22 cellular contexts compared by ENCODE assay signal in the genomic region with DNA sequence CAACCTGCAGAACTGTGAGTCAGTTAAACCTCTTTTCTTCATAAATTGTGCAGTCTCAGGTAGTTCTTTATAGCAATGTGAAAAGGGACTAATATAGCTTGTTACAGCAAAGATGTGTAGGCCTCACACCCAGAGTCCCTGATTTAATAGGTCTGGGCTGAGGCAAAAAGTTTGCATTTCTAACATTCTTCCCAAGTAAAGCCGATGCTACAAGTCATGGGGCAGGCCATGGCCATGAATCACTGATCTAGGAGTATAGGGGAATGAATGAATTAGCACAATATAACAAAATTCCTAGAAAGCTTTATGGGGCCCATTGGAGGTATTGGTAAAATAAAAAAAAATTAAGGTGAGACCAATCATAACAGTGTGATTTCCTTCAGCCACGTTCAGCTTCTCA.
"Had no signal": no experiment of that assay in that cellular context is flagged by ENCODE, and none has a peak within 500 bp of the region (broad histone marks: within the 10 kb centered on the region; RNA-seq: fewer than 3 reads in every experiment).

No MANE protein-coding gene starts in this region.

- H3K4me3 Mint-ChIP-seq: activated CD8-positive, alpha-beta T cell treated with anti-CD3 and anti-CD28 coated beads, Interleukin-2, amount 10 ng/mL, durations not matched to agents 7 days and 5 days; activated T-cell treated with anti-CD3 and anti-CD28 coated beads, Interleukin-2, amount 50 U/mL, for 24 hours; activated T-helper 17 cell treated with anti-CD3 and anti-CD28 coated beads, Interleukin-2, amount 50 U/mL, for 72 hours; memory B cell; nephron; stimulated activated naive B cell treated with anti-CD40 and anti-IgM and Interleukin-4, amounts not matched to agents 10 μg/mL and 1 μg/mL and 100 μg/mL, for 72 hours; type B pancreatic cell had no signal

- H3K27me3 Mint-ChIP-seq: activated T-helper 17 cell treated with anti-CD3 and anti-CD28 coated beads, Interleukin-2, amount 50 U/mL, for 72 hours; type B pancreatic cell had no signal

- H3K27me3 ChIP-seq: adrenal gland, cardiac muscle cell, gastrocnemius medialis, testis, vagina had no signal

- H3K9me3 ChIP-seq: adrenal gland, gastrocnemius medialis, testis, vagina had no signal

- H3K9me3 Mint-ChIP-seq: activated T-cell treated with anti-CD3 and anti-CD28 coated beads, Interleukin-2, amount 50 U/mL, for 24 hours; activated T-helper 17 cell treated with anti-CD3 and anti-CD28 coated beads, Interleukin-2, amount 50 U/mL, for 72 hours; nephron; stimulated activated naive B cell treated with anti-CD40 and anti-IgM and Interleukin-4, amounts not matched to agents 10 μg/mL and 1 μg/mL and 100 μg/mL, for 72 hours; type B pancreatic cell had no signal

- ATAC-seq: activated CD8-positive, alpha-beta T cell treated with anti-CD3 and anti-CD28 coated beads, Interleukin-2, amount 10 ng/mL, durations not matched to agents 7 days and 5 days; activated naive CD4-positive, alpha-beta T cell treated with anti-CD3 and anti-CD28 coated beads, Interleukin-2, amount 50 U/mL, for 72 hours; activated T-helper 17 cell treated with anti-CD3 and anti-CD28 coated beads, Interleukin-2, amount 50 U/mL, for 72 hours; gastrocnemius medialis; left colon; sciatic nerve; stimulated activated naive B cell treated with anti-CD40 and anti-IgM and Interleukin-4, amounts not matched to agents 10 μg/mL and 1 μg/mL and 100 μg/mL, for 72 hours had no signal

- H3K27ac ChIP-seq: adrenal gland, cardiac muscle cell, gastrocnemius medialis, testis, vagina, VCaP had no signal

- H3K36me3 Mint-ChIP-seq: memory B cell; stimulated activated naive B cell treated with anti-CD40 and anti-IgM and Interleukin-4, amounts not matched to agents 10 μg/mL and 1 μg/mL and 100 μg/mL, for 72 hours; type B pancreatic cell had no signal

- H3K4me1 Mint-ChIP-seq: activated T-helper 17 cell treated with anti-CD3 and anti-CD28 coated beads, Interleukin-2, amount 50 U/mL, for 72 hours; memory B cell; stimulated activated naive B cell treated with anti-CD40 and anti-IgM and Interleukin-4, amounts not matched to agents 10 μg/mL and 1 μg/mL and 100 μg/mL, for 72 hours had no signal

- H3K36me3 ChIP-seq: adrenal gland, cardiac muscle cell, gastrocnemius medialis, vagina had no signal

- H3K27ac Mint-ChIP-seq: activated CD8-positive, alpha-beta T cell treated with anti-CD3 and anti-CD28 coated beads, Interleukin-2, amount 10 ng/mL, durations not matched to agents 7 days and 5 days; activated naive CD4-positive, alpha-beta T cell treated with anti-CD3 and anti-CD28 coated beads, Interleukin-2, amount 50 U/mL, for 72 hours; activated T-cell treated with anti-CD3 and anti-CD28 coated beads, Interleukin-2, amount 50 U/mL, for 24 hours; activated T-helper 17 cell treated with anti-CD3 and anti-CD28 coated beads, Interleukin-2, amount 50 U/mL, for 72 hours; memory B cell; stimulated activated naive B cell treated with anti-CD40 and anti-IgM and Interleukin-4, amounts not matched to agents 10 μg/mL and 1 μg/mL and 100 μg/mL, for 72 hours; type B pancreatic cell had no signal

- H3K4me3 ChIP-seq: adrenal gland, cardiac muscle cell, gastrocnemius medialis, smooth muscle cell, testis, vagina had no signal

- DNase-seq: activated CD4-positive, alpha-beta T cell treated with anti-CD3 and anti-CD28 coated beads for 1 hour; activated CD4-positive, alpha-beta T cell treated with anti-CD3 and anti-CD28 coated beads, Interleukin-2, amount 50 U/mL, for 1 hour; activated CD8-positive, alpha-beta T cell treated with anti-CD3 and anti-CD28 coated beads, Interleukin-2, amount 10 ng/mL, durations not matched to agents 7 days and 5 days; activated T-cell treated with anti-CD3 and anti-CD28 coated beads, Interleukin-2, amount 50 U/mL, for 24 hours; adrenal gland; effector memory CD4-positive, alpha-beta T cell; gastrocnemius medialis; head of caudate nucleus; left colon; stimulated activated CD4-positive, alpha-beta T cell treated with anti-CD3 and anti-CD28 coated beads, Interleukin-15, amount 100 ng/mL, for 24 hours; stimulated activated naive B cell treated with anti-CD40 and anti-IgM and Interleukin-4, amounts not matched to agents 10 μg/mL and 1 μg/mL and 100 μg/mL, for 72 hours; testis had no signal

- H3K4me2 ChIP-seq: smooth muscle cell had no signal

- H3K4me1 ChIP-seq: adrenal gland, gastrocnemius medialis, testis, vagina had no signal
